22 cellular contexts compared by ENCODE assay signal in the genomic region with DNA sequence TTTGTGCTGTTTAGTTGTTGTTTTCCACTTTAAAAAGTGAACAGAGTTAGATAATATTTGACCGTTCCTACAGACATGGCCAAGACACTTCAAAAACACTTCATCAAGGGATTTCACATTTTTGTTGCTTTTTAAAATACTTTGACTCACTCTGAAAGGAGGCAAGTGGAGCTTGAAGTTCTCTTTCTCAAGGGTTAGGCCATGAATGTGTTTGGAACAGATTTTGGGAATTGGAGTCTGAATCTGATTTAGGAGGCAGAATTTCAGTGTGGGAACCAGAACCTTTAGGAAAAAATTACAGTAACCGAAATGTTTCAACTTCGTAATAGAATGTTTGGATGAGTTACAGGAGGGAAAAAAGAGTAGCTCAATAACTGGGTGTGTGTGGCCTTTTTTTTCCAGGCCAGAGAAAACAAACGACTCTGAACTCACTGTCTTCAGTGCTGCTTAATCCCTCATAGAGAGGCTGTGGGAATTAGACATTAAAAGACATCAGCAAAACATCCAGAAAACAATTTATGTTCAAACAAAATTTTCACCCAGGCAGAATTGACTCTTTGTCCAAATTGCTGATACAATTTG.
DNase-seq lines count a peak whose midpoint lies in the region; ATAC-seq and TF ChIP-seq lines count a peak whose summit lies in the region.
"Had no signal": no experiment of that assay in that cellular context is flagged by ENCODE, and none has a peak within 500 bp of the region (broad histone marks: within the 10 kb centered on the region; RNA-seq: fewer than 3 reads in every experiment).

No MANE protein-coding gene starts in this region.

- ATAC-seq in Right ventricle myocardium inferior (peak; percentile 51), gastrocnemius medialis (peak; percentile 14 to 29)
- no peak for ATAC-seq in stimulated activated naive CD8-positive, alpha-beta T cell treated with anti-CD3 and anti-CD28 coated beads, Interleukin-15, Interleukin-2, amounts not matched to agents 100 U/mL and 50 U/mL, for 24 hours

- H3K9me3 ChIP-seq in hepatocyte (ENCODE audit: low read depth) (no peaks in the 10 kb centered on the region), gastrocnemius medialis (no peaks in the 10 kb centered on the region)

- intact Hi-C loops in Right ventricle myocardium inferior (cut with DNase I) = no loop called here
- intact Hi-C loops in cardiac septum (cut with DNase I) = no loop called here
- intact Hi-C loops in gastrocnemius medialis (cut with DNase I; ENCODE audit: low total_unique reads) = no loop called here

- H2AFZ ChIP-seq in hepatocyte = no peak overlapping the region
- H2AFZ ChIP-seq: PC-9 had no signal

- H3K4me3 ChIP-seq in hepatocyte = no peak overlapping the region
- H3K4me3 ChIP-seq in gastrocnemius medialis = no peak overlapping the region
- H3K4me3 ChIP-seq: PC-9, SK-N-MC had no signal

- no peaks in the 10 kb centered on the region for H4K20me1 ChIP-seq in hepatocyte (ENCODE audit: insufficient read depth, poor library complexity, severe bottlenecking)

- 75% methylated on average over 4 of the region's 4 CpGs for WGBS in hepatocyte (ENCODE audit: low lambda C conversion rate, missing lambda C conversion rate)

- no peaks in the 10 kb centered on the region for H3K27me3 ChIP-seq in hepatocyte
- H3K27me3 ChIP-seq in gastrocnemius medialis = no peaks in the 10 kb centered on the region

- no peaks in the 10 kb centered on the region for H3K9me2 ChIP-seq in hepatocyte (replicated peaks; ENCODE audit: insufficient read depth)

- in situ Hi-C loops in gastrocnemius medialis (cut with MboI; ENCODE audit: low sequenced_read_pairs in 4 of 4) (no loop called here), ACHN (cut with HindIII; ENCODE audit: low pct_ligation_motif_present, low pct_unique_long_range_greater_than_20kb, low sequenced_read_pairs) (no loop called here)

- DNase-seq in Right ventricle myocardium inferior (ENCODE audit: missing footprints) (no peak), cardiac septum (ENCODE audit: low spot score) (no peak), hepatocyte (ENCODE audit: low spot score) (no peak), gastrocnemius medialis (no peak), ACHN (no peak)
- DNase-seq in stimulated activated naive CD8-positive, alpha-beta T cell treated with anti-CD3 and anti-CD28 coated beads, Interleukin-15, Interleukin-2, amounts not matched to agents 100 U/mL and 50 U/mL, for 24 hours = no peak
- DNase-seq in activated CD4-positive, alpha-beta T cell treated with anti-CD3 and anti-CD28 coated beads, Interleukin-2, amount 50 U/mL, for 4 hours = no peak
- no peak for DNase-seq in effector CD8-positive, alpha-beta T cell (lab: John Stamatoyannopoulos, UW)
- DNase-seq: 8988T; activated CD4-positive, alpha-beta T cell treated with anti-CD3 and anti-CD28 coated beads for 1 hour; activated effector memory CD4-positive, alpha-beta T cell treated with anti-CD3 and anti-CD28 coated beads, Interleukin-2, amount 50 U/mL, for 16 hours; amygdala; cortex of kidney; DMS153; mesenchymal stem cell; NCI-H1105; NCI-H748 treated with DMSO at 0.1 percent for 48 hours; PC-9; stimulated activated CD4-positive, alpha-beta T cell treated with anti-CD3 and anti-CD28 coated beads, Interleukin-2, amount 100 ng/mL, for 48 hours; T1000 had no signal

- H3K36me3 ChIP-seq in hepatocyte (replicated peaks; ENCODE audit: insufficient read depth, low read depth) (no peaks in the 10 kb centered on the region), gastrocnemius medialis (no peaks in the 10 kb centered on the region)

- H3K27ac ChIP-seq in hepatocyte (peak overlapping the region; percentile 14), gastrocnemius medialis (peak overlapping the region in 2 of 4 donors; percentile 1 to 20)
- H3K27ac ChIP-seq: KMS-11, PC-9, SK-N-MC had no signal

- H3K4me1 ChIP-seq in hepatocyte (ENCODE audit: insufficient read depth) (no peaks in the 10 kb centered on the region), gastrocnemius medialis (peaks cover 4 to 5% of the 10 kb centered on the region in 2 donors)

- H3K79me2 ChIP-seq in hepatocyte = no peaks in the 10 kb centered on the region

- no peak for TF ChIP-seq POLR2A in gastrocnemius medialis (IDR thresholded peaks at IDR 0.05)

- no peak for TF ChIP-seq CTCF in hepatocyte (IDR thresholded peaks at IDR 0.05; ENCODE audit: poor library complexity)
- TF ChIP-seq CTCF in gastrocnemius medialis (IDR thresholded peaks at IDR 0.05 in 4 of 5, conservative IDR thresholded peaks at IDR 0.05 in 1 of 5) = no peak

- H3K4me2 ChIP-seq in hepatocyte = no peak overlapping the region
- H3K4me2 ChIP-seq: KMS-11, PC-9 had no signal
